30 cellular contexts compared by ENCODE assay signal in the genomic region with DNA sequence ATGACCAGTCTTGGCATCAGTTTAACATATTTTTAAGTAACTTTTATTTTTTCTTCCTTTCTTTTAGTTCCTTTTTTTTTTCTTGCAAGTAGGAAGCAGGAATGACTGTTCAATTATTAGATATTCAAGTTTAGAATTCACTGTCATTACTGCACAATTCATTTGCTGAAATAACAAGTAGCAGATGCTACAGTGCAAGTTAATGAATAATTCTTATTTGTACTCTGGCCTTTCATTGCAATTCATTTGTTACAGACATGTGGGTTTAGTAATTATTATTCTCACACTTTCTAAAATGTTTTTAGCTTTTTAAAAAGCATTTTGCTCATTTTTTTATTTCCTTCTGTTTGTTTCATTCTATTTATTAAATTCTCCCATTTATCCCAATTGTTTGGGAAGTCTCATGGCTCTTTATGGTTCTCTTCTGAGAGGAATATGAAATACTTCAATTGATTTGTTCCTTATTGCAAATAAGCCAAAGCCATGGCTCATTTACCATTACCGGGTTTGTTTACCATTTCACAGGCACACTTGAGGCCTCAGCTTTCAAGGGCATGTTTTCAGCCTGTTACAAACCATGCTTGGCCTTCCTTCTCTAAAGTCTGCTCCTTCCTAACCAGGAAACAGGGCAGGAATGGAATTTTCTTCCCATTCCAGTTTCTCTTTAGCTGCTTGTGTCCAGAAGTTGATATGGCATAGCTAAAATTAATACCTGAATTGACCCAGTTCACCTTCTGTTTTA. TPM values are rescaled to one million over a fixed set of nuclear protein-coding genes. Genes with fewer than 3 reads are reported as not detected.
A peak's percentile ranks its signal among the peaks of the same experiment; 100 is the strongest.
DNase-seq lines count a peak whose midpoint lies in the region; ATAC-seq and TF ChIP-seq lines count a peak whose summit lies in the region.
"Had no signal": no experiment of that assay in that cellular context is flagged by ENCODE, and none has a peak within 500 bp of the region (broad histone marks: within the 10 kb centered on the region; RNA-seq: fewer than 3 reads in every experiment).

No MANE protein-coding gene starts in this region.

- no peak overlapping the region for H3K4ac ChIP-seq in neuronal stem cell (ENCODE audit: low read length)

- peak overlapping the region; percentile 52 for H2AFZ ChIP-seq in neuronal stem cell (ENCODE audit: low read length)
- H2AFZ ChIP-seq in PC-9, result no peak overlapping the region

- intact Hi-C loops in PC-9 (cut with micrococcal nuclease; ENCODE audit: unreplicated experiment), result no loop called here

- H2BK5ac ChIP-seq in neuronal stem cell (ENCODE audit: low read length), result no peak overlapping the region

- no peaks in the 10 kb centered on the region for H3K36me3 ChIP-seq in neuronal stem cell (replicated peaks in 1 of 2; ENCODE audit: control insufficient read depth in 2 of 2, insufficient read depth in 2 of 2, low read length in 2 of 2)
- H3K36me3 ChIP-seq in PC-9 (ENCODE audit: low read depth), result no peaks in the 10 kb centered on the region
- H3K36me3 ChIP-seq: SJSA1, thoracic aorta, uterus had no signal

- H3K23ac ChIP-seq in neuronal stem cell (ENCODE audit: low read depth, low read length, poor library complexity), result no peak overlapping the region

- no peak overlapping the region for H4K91ac ChIP-seq in neuronal stem cell (ENCODE audit: low read depth, low read length, poor library complexity)

- no peak overlapping the region for H3K18ac ChIP-seq in neuronal stem cell (ENCODE audit: low read length)

- H4K20me1 ChIP-seq in PC-9 (ENCODE audit: insufficient read depth), result no peaks in the 10 kb centered on the region

- POLR2A ChIA-PET in PC-9 (lab: Charles Lee; ENCODE audit: unreplicated experiment), result interaction anchor here (0.6 kb wide), 2 partner anchors 42 to 71 kb away, joined by 6 to 19 read pairs; no protein-coding TSS in a partner anchor

- H3K4me1 ChIP-seq in neuronal stem cell (ENCODE audit: control insufficient read depth in 2 of 2, insufficient read depth in 1 of 2, low read depth in 1 of 2, low read length in 2 of 2) (peaks cover 0 to 2% of the 10 kb centered on the region in 2 donors), PC-9 (replicated peaks; ENCODE audit: insufficient read depth) (no peaks in the 10 kb centered on the region), foreskin keratinocyte (no peaks in the 10 kb centered on the region)
- H3K4me1 ChIP-seq: psoas muscle, uterus had no signal

- peak; percentile 7 for DNase-seq in NCI-H2107 treated with DMSO at 0.1 percent for 48 hours (lab: John Stamatoyannopoulos, UW; ENCODE audit: unreplicated experiment)
- DNase-seq in NCI-H2107 (lab: John Stamatoyannopoulos, UW), result no peak
- DNase-seq in NCI-H2029 treated with DMSO at 0.1 percent for 48 hours (lab: John Stamatoyannopoulos, UW), result peak; percentile 16
- DNase-seq in fibroblast of peridontal ligament (ENCODE audit: extremely low read depth), result peak; percentile 8
- no peak for DNase-seq in neuronal stem cell (ENCODE audit: low spot score)
- DNase-seq in PC-9, result no peak
- DNase-seq in NCI-H146 (lab: John Stamatoyannopoulos, UW), result no peak
- no peak for DNase-seq in foreskin keratinocyte
- DNase-seq: 8988T; activated CD4-positive, alpha-beta T cell treated with anti-CD3 and anti-CD28 coated beads, Interleukin-2, amount 50 U/mL, for 48 hours; activated CD8-positive, alpha-beta memory T cell treated with anti-CD3 and anti-CD28 coated beads, Interleukin-2, amount 50 U/mL, for 4 hours; activated naive CD4-positive, alpha-beta T cell treated with anti-CD3 and anti-CD28 coated beads, Interleukin-2, amount 50 U/mL, for 16 hours; amniotic stem cell; CD4-positive, CD25-positive, alpha-beta regulatory T cell; effector memory CD4-positive, alpha-beta T cell; left cardiac atrium; mesendoderm; NCI-H1092 treated with DMSO at 0.1 percent for 48 hours; NCI-H2081 treated with DMSO at 0.1 percent for 48 hours; NCI-H526 treated with DMSO at 0.1 percent for 48 hours; nucleus accumbens; psoas muscle; stimulated activated naive CD8-positive, alpha-beta T cell treated with anti-CD3 and anti-CD28 coated beads, Interleukin-15, Interleukin-2, amounts not matched to agents 100 U/mL and 50 U/mL, for 24 hours; T-helper 1 cell; uterus had no signal

- H3K27me3 ChIP-seq in neuronal stem cell (ENCODE audit: control insufficient read depth in 3 of 3, insufficient read depth in 3 of 3, low read depth in 1 of 3, low read length in 3 of 3), result no peaks in the 10 kb centered on the region
- H3K27me3 ChIP-seq in PC-9 (ENCODE audit: insufficient read depth, low read depth), result no peaks in the 10 kb centered on the region
- H3K27me3 ChIP-seq in foreskin keratinocyte, result no peaks in the 10 kb centered on the region
- H3K27me3 ChIP-seq: SJSA1, uterus had no signal

- H3K79me2 ChIP-seq in PC-9 (ENCODE audit: low read depth), result no peaks in the 10 kb centered on the region

- no TSS peak for BruUV-seq in PC-9 (replicated peaks; lab: Mats Ljungman, UMichigan)

- no peaks in the 10 kb centered on the region for H3K9me3 ChIP-seq in neuronal stem cell (replicated peaks in 1 of 2; ENCODE audit: control insufficient read depth in 2 of 2, insufficient read depth in 1 of 2, low read depth in 1 of 2, low read length in 2 of 2)
- no peaks in the 10 kb centered on the region for H3K9me3 ChIP-seq in PC-9 (ENCODE audit: insufficient read depth, low read depth)
- H3K9me3 ChIP-seq: psoas muscle, SJSA1, thoracic aorta, uterus had no signal

- no peaks in the 10 kb centered on the region for H3K79me1 ChIP-seq in neuronal stem cell (ENCODE audit: low read depth, low read length)

- no peak overlapping the region for H3K9ac ChIP-seq in neuronal stem cell (ENCODE audit: low read depth, low read length, poor library complexity)

- TF ChIP-seq CTCF in PC-9 (conservative IDR thresholded peaks at IDR 0.05), result no peak
- TF ChIP-seq CTCF in foreskin keratinocyte (conservative IDR thresholded peaks at IDR 0.05), result no peak

- H3K4me2 ChIP-seq in neuronal stem cell (ENCODE audit: insufficient read depth, low read length, poor library complexity, severe bottlenecking), result no peak overlapping the region
- no peak overlapping the region for H3K4me2 ChIP-seq in PC-9

- no peak overlapping the region for H2BK12ac ChIP-seq in neuronal stem cell (ENCODE audit: low read length)

- CTCF ChIA-PET in PC-9 (lab: Charles Lee), result no interaction called here

- H3K9me2 ChIP-seq in PC-9 (ENCODE audit: insufficient read depth), result no peaks in the 10 kb centered on the region

- no peak overlapping the region for H2AK5ac ChIP-seq in neuronal stem cell (ENCODE audit: low read depth, low read length)

- no peak overlapping the region for H2BK15ac ChIP-seq in neuronal stem cell (ENCODE audit: low read length)

- H3K4me3 ChIP-seq in neuronal stem cell (ENCODE audit: low read length in 2 of 2) (no peak overlapping the region), PC-9 (no peak overlapping the region)
- H3K4me3 ChIP-seq: psoas muscle, SJSA1, thoracic aorta, uterus had no signal

- H3K14ac ChIP-seq in neuronal stem cell (ENCODE audit: low read length), result no peak overlapping the region

- no peaks in the 10 kb centered on the region for H3F3A ChIP-seq in PC-9 (ENCODE audit: insufficient read depth, low read depth)

- ATAC-seq in foreskin keratinocyte, result no peak
- ATAC-seq: activated CD4-positive, CD25-positive, alpha-beta regulatory T cell treated with anti-CD3 and anti-CD28 coated beads, Interleukin-2, amount 50 U/mL, for 24 hours; left cardiac atrium; psoas muscle; stimulated activated naive CD8-positive, alpha-beta T cell treated with anti-CD3 and anti-CD28 coated beads, Interleukin-15, Interleukin-2, amounts not matched to agents 100 U/mL and 50 U/mL, for 24 hours had no signal

- H4K8ac ChIP-seq in neuronal stem cell (ENCODE audit: low read depth, low read length), result no peak overlapping the region

- no CpG with 5 or more reads among the region's 1 CpG for WGBS in neuronal stem cell (ENCODE audit: extremely low coverage in 2 of 2, insufficient read length in 2 of 2, insufficient replicate concordance in 1 of 2), 2 donors

- H2BK120ac ChIP-seq in neuronal stem cell (ENCODE audit: low read depth, low read length), result no peak overlapping the region

- no peak overlapping the region for H3K27ac ChIP-seq in neuronal stem cell (replicated peaks; ENCODE audit: low read length)
- H3K27ac ChIP-seq in PC-9, result no peak overlapping the region
- no peak overlapping the region for H3K27ac ChIP-seq in foreskin keratinocyte
- H3K27ac ChIP-seq: psoas muscle, SJSA1, thoracic aorta, uterus had no signal

RNA-seq across cellular contexts. Expression of a gene that starts 4.6 kb away (rescaled TPM):
- polyA plus RNA-seq in neuronal stem cell (2013, experiment 1 of 2), result 0.04 TPM
- polyA plus RNA-seq in neuronal stem cell (2013, experiment 2 of 2), result 0.03 TPM
- total RNA-seq in PC-9 (2021) (0.15 and 0.23 TPM in 2 replicates), foreskin keratinocyte (0.10 and 0.11 TPM in 2 replicates)
- polyA plus RNA-seq in foreskin keratinocyte, result 0.02 and 0.03 TPM in 2 replicates
- total RNA-seq: RPMI7951, SJSA1 had no signal
- polyA plus RNA-seq: IgD-negative memory B cell had no signal

RNA-seq across cellular contexts. Expression of a gene that starts 13.4 kb away (rescaled TPM):
- 41.7 TPM for polyA plus RNA-seq in neuronal stem cell (2013, experiment 1 of 2)
- 42.4 TPM for polyA plus RNA-seq in neuronal stem cell (2013, experiment 2 of 2)
- total RNA-seq in PC-9 (2021) (37.0 and 47.6 TPM in 2 replicates), foreskin keratinocyte (56.0 and 56.7 TPM in 2 replicates)
- 16.8 and 22.5 TPM in 2 replicates for polyA plus RNA-seq in foreskin keratinocyte

RNA-seq across cellular contexts. Expression of a gene that starts 41.7 kb away (rescaled TPM):
- polyA plus RNA-seq in neuronal stem cell (2013, experiment 1 of 2), result 29.4 TPM
- 32.7 TPM for polyA plus RNA-seq in neuronal stem cell (2013, experiment 2 of 2)
- total RNA-seq in PC-9 (2021) (62.3 and 65.0 TPM in 2 replicates), foreskin keratinocyte (70.3 and 78.4 TPM in 2 replicates)
- 35.6 and 36.2 TPM in 2 replicates for polyA plus RNA-seq in foreskin keratinocyte

Comparison
In these comparisons a context has a peak if more than half of its experiments do, and no peak if none do; other contexts are left out.
1. DNase-seq: peak in NCI-H2107 treated with DMSO at 0.1 percent for 48 hours (single experiment), NCI-H2029 treated with DMSO at 0.1 percent for 48 hours (single experiment) and fibroblast of peridontal ligament (single experiment); none in NCI-H2107 (single experiment), neuronal stem cell (single experiment), PC-9 (0 of 2), NCI-H146 (single experiment) and foreskin keratinocyte (0 of 2).